In the genomic region with DNA sequence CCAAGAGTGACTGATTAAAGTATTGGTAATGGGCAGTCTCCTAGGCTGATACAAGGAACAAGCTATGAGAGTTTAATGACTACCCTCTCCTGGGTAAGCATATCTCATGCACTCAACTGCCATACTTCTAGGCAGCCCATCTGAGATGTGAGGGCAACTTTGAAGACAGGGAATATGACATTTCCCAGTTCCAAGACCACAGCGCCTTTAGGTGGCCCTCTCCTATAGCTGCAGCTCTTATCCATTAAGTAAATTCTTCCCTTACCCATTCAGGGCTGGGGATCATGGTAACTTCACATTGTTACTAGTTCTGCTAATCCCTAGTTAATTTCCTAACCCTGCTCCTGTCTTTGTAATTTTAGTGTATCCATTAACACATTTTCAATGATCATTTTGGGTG, we compare ENCODE assay signal across 19 cellular contexts.
DNase-seq lines count a peak whose midpoint lies in the region; ATAC-seq, FAIRE-seq and TF ChIP-seq lines count a peak whose summit lies in the region.
"Had no signal": no experiment of that assay in that cellular context is flagged by ENCODE, and none has a peak within 500 bp of the region (broad histone marks: within the 10 kb centered on the region; RNA-seq: fewer than 3 reads in every experiment).

No MANE protein-coding gene starts in this region.

- CTCF ChIA-PET in HepG2 (lab: Yijun Ruan, JAX; ENCODE audit: low intra/inter-chr PET ratio, low total read pairs) (no interaction called here), PC-3 (lab: Charles Lee) (no interaction called here), H1 (lab: Charles Lee; ENCODE audit: partially characterized antibody) (interaction anchor here (0.7 to 4.7 kb wide), 5 partner anchors 9 to 478 kb away, joined by 3 to 28 read pairs (median 3); no protein-coding TSS in a partner anchor)

- H3K9me2 ChIP-seq in PC-3 (replicated peaks; ENCODE audit: low read length) = 0 out of 2 replicates have a peak, but pooled peaks cover 4% of the 10 kb centered on the region

- TF ChIP-seq POLR2A in HepG2 (IDR thresholded peaks at IDR 0.05; ENCODE audit: insufficient read depth in 1 of 2, low read depth in 2 of 2, low read length in 2 of 2) = no peak
- no peak for TF ChIP-seq POLR2A in right lobe of liver (IDR thresholded peaks at IDR 0.05)
- no peak for TF ChIP-seq POLR2A in H1 (IDR thresholded peaks at IDR 0.05; ENCODE audit: control extremely low read depth in 1 of 2, low read depth in 2 of 2, low read length in 2 of 2)

- H4K20me1 ChIP-seq in HepG2 (ENCODE audit: insufficient read depth, low read length) (no peaks in the 10 kb centered on the region), PC-3 (ENCODE audit: low read length) (no peaks in the 10 kb centered on the region), H1 (replicated peaks in 1 of 2; ENCODE audit: control insufficient read depth in 1 of 2, insufficient read depth in 2 of 2, low read length in 2 of 2) (no peaks in the 10 kb centered on the region)

- H3K36me3 ChIP-seq in HepG2 (replicated peaks in 1 of 2; ENCODE audit: control insufficient read depth in 1 of 2, insufficient read depth in 2 of 2, low read length in 2 of 2) (no peaks in the 10 kb centered on the region), right lobe of liver (no peaks in the 10 kb centered on the region), PC-3 (ENCODE audit: low read depth, low read length) (no peaks in the 10 kb centered on the region), H1 (ENCODE audit: control insufficient read depth in 2 of 4, insufficient read depth in 4 of 4, low read length in 3 of 4) (no peaks in the 10 kb centered on the region)
- H3K36me3 ChIP-seq: heart left ventricle, suprapubic skin had no signal

- POLR2A ChIA-PET in HepG2 (lab: Yijun Ruan, JAX) = no interaction called here
- POLR2A ChIA-PET in PC-3 (lab: Charles Lee; ENCODE audit: unreplicated experiment) = no interaction called here
- POLR2A ChIA-PET in H1 (lab: Charles Lee; ENCODE audit: partially characterized antibody) = no interaction called here

- TF ChIP-seq EP300 in HepG2 (IDR thresholded peaks at IDR 0.05; ENCODE audit: low read depth in 2 of 2, low read length in 2 of 2) (no peak), HepG2 (CRISPR knock-in tag; IDR thresholded peaks at IDR 0.05; ENCODE audit: borderline replicate concordance) (no peak), H1 (IDR thresholded peaks at IDR 0.05; ENCODE audit: borderline replicate concordance in 1 of 2, low read depth in 2 of 2, low read length in 2 of 2) (no peak)

- H3K56ac ChIP-seq in H1 (replicated peaks; ENCODE audit: insufficient read length, low read depth, low read length) = no peak overlapping the region

- no peak overlapping the region for H2BK12ac ChIP-seq in H1 (ENCODE audit: low read depth, low read length)

- H3K23me2 ChIP-seq in H1 (ENCODE audit: low read depth, low read length) = no peaks in the 10 kb centered on the region

- H2BK20ac ChIP-seq in H1 (ENCODE audit: low read length) = no peak overlapping the region

- no peak overlapping the region for H4K8ac ChIP-seq in H1 (ENCODE audit: extremely low read depth, insufficient read depth, low read length)

- no peak overlapping the region for H2BK15ac ChIP-seq in H1 (ENCODE audit: low read length)

- H3K27me3 ChIP-seq in HepG2 (ENCODE audit: control insufficient read depth in 1 of 2, insufficient read depth in 2 of 2, low read length in 2 of 2) (no peaks in the 10 kb centered on the region), right lobe of liver (no peaks in the 10 kb centered on the region), PC-3 (ENCODE audit: low read length) (no peaks in the 10 kb centered on the region), H1 (replicated peaks in 1 of 4; ENCODE audit: control insufficient read depth in 3 of 4, extremely low read depth in 1 of 4, insufficient read depth in 3 of 4, low read length in 3 of 4) (peaks cover 0 to 1% (median 0%) of the 10 kb centered on the region in 4 experiments; a peak in 1 of 7 replicates)
- H3K27me3 ChIP-seq: heart left ventricle, suprapubic skin had no signal

- intact Hi-C loops in HepG2 (cut with micrococcal nuclease; ENCODE audit: unreplicated experiment) (no loop called here), right lobe of liver (cut with DNase I) (no loop called here), PC-3 (cut with micrococcal nuclease) (loop anchor here (10.0 kb wide), 1 partner anchor 1140 kb away; no protein-coding TSS in a partner anchor), sciatic nerve (cut with DNase I) (no loop called here)

- FAIRE-seq in HepG2 (lab: Jason Lieb, UNC) = no peak
- FAIRE-seq in H1 (lab: Jason Lieb, UNC) = peak; percentile 13

- H2AK5ac ChIP-seq in H1 (ENCODE audit: low read depth, low read length) = no peak overlapping the region

- H3K18ac ChIP-seq in H1 (ENCODE audit: extremely low read depth, low read length) = no peak overlapping the region

- H2BK5ac ChIP-seq in H1 (ENCODE audit: low read depth, low read length) = no peak overlapping the region

- ATAC-seq in HepG2 = no peak; the same call in 2 of the 3 replicates
- no peak for ATAC-seq in right lobe of liver
- no peak for ATAC-seq in PC-3
- no peak for ATAC-seq in sciatic nerve
- ATAC-seq in HG03196 (IDR thresholded peaks at IDR 0.05; ENCODE audit: unreplicated experiment) = no peak
- ATAC-seq: activated naive CD4-positive, alpha-beta T cell treated with anti-CD3 and anti-CD28 coated beads, Interleukin-2, amount 50 U/mL, for 72 hours; heart left ventricle; left ventricle myocardium superior had no signal

- H3K4me1 ChIP-seq in HepG2 (ENCODE audit: insufficient read depth, low read length) (no peaks in the 10 kb centered on the region), right lobe of liver (no peaks in the 10 kb centered on the region), PC-3 (ENCODE audit: insufficient read depth, low read length) (no peaks in the 10 kb centered on the region), H1 (replicated peaks in 1 of 4; ENCODE audit: control insufficient read depth in 3 of 4, insufficient read depth in 4 of 4, low read length in 3 of 4) (no peaks in the 10 kb centered on the region; a peak in 1 of 7 replicates)
- H3K4me1 ChIP-seq: heart left ventricle, suprapubic skin had no signal

- in situ Hi-C loops in HepG2 (cut with HindIII; ENCODE audit: extremely low pct_ligation_motif_present, low pct_unique_long_range_greater_than_20kb) = no loop called here

- H3K79me2 ChIP-seq in HepG2 (ENCODE audit: insufficient read depth, low read length) (no peaks in the 10 kb centered on the region), PC-3 (ENCODE audit: low read length) (no peaks in the 10 kb centered on the region), H1 (ENCODE audit: control insufficient read depth in 1 of 2, insufficient read depth in 2 of 2, low read length in 2 of 2) (no peaks in the 10 kb centered on the region)

- H4K5ac ChIP-seq in H1 (ENCODE audit: insufficient read length, low read depth, low read length) = no peak overlapping the region

- H3K4me3 ChIP-seq in HepG2 (replicated peaks in 1 of 3; ENCODE audit: insufficient read depth in 1 of 3, low read depth in 2 of 3, low read length in 3 of 3) (no peak overlapping the region), right lobe of liver (no peak overlapping the region), PC-3 (ENCODE audit: low read length) (no peak overlapping the region), H1 (ENCODE audit: extremely low read depth in 1 of 4, insufficient read depth in 2 of 4, low read depth in 3 of 4, low read length in 4 of 4) (no peak overlapping the region)
- H3K4me3 ChIP-seq: heart left ventricle, suprapubic skin had no signal

- TF ChIP-seq RAD21 in HepG2 (CRISPR knock-in tag; IDR thresholded peaks at IDR 0.05) (no peak), H1 (IDR thresholded peaks at IDR 0.05 in 1 of 2, conservative IDR thresholded peaks at IDR 0.05 in 1 of 2; ENCODE audit: low read depth in 2 of 2, low read length in 2 of 2) (peak; percentile 76 to 82)

- BruUV-seq in HepG2 (replicated peaks; lab: Mats Ljungman, UMichigan) = no TSS peak
- no TSS peak for BruUV-seq in PC-3 (replicated peaks; lab: Mats Ljungman, UMichigan)

- 0% methylated on average over 1 of the region's 1 CpG for WGBS in HepG2 (ENCODE audit: low lambda C conversion rate)
- WGBS in right lobe of liver (ENCODE audit: insufficient coverage, low coverage, low lambda C conversion rate, missing lambda C conversion rate) = no CpG with 5 or more reads among the region's 1 CpG
- WGBS in H1 (ENCODE audit: extremely low coverage in 1 of 2, insufficient coverage in 1 of 2, insufficient read length in 1 of 2, insufficient replicate concordance in 2 of 2, low coverage in 1 of 2, low lambda C conversion rate in 2 of 2, missing lambda C conversion rate in 1 of 2), 2 experiments = 94% methylated on average over 1 of the region's 1 CpG; no CpG with 5 or more reads in 1 of the 2 experiments

- H3K14ac ChIP-seq in H1 (ENCODE audit: insufficient read length) = no peak overlapping the region

- H2BK120ac ChIP-seq in H1 (replicated peaks; ENCODE audit: low read depth, low read length) = no peak overlapping the region

- H3K9me3 ChIP-seq in HepG2 (ENCODE audit: low read length) = no peaks in the 10 kb centered on the region
- no peaks in the 10 kb centered on the region for H3K9me3 ChIP-seq in right lobe of liver
- H3K9me3 ChIP-seq in PC-3 (ENCODE audit: low read length) = no peaks in the 10 kb centered on the region
- H3K9me3 ChIP-seq in H1 (ENCODE audit: insufficient read depth in 2 of 2, low read depth in 1 of 2, low read length in 1 of 2) = no peaks in the 10 kb centered on the region
- H3K9me3 ChIP-seq: heart left ventricle, suprapubic skin had no signal

- no peak overlapping the region for H4K91ac ChIP-seq in H1 (replicated peaks; ENCODE audit: insufficient read length, low read length)

- H3K79me1 ChIP-seq in H1 (ENCODE audit: low read depth, low read length) = no peaks in the 10 kb centered on the region

- H2AFZ ChIP-seq in HepG2 (ENCODE audit: low read length) (no peak overlapping the region), PC-3 (ENCODE audit: low read length) (no peak overlapping the region), H1 (ENCODE audit: low read length) (no peak overlapping the region)

- H3K27ac ChIP-seq in HepG2 (ENCODE audit: extremely low read length, insufficient read depth, low read length) (no peak overlapping the region), right lobe of liver (no peak overlapping the region), PC-3 (ENCODE audit: low read length) (no peak overlapping the region), H1 (ENCODE audit: low read depth, low read length) (no peak overlapping the region)
- H3K27ac ChIP-seq: heart left ventricle, suprapubic skin had no signal

- H3K9ac ChIP-seq in HepG2 (ENCODE audit: insufficient read depth, low read depth, low read length) (no peak overlapping the region), PC-3 (ENCODE audit: low read length) (no peak overlapping the region), H1 (replicated peaks in 1 of 4; ENCODE audit: extremely low read depth in 1 of 4, low read depth in 3 of 4, low read length in 3 of 4) (no peak overlapping the region)

- H3K4me2 ChIP-seq in HepG2 (ENCODE audit: low read depth, low read length) = no peak overlapping the region
- H3K4me2 ChIP-seq in PC-3 (ENCODE audit: low read length) = no peak overlapping the region
- H3K4me2 ChIP-seq in H1 (ENCODE audit: insufficient read depth in 1 of 2, low read depth in 2 of 2, low read length in 2 of 2) = no peak overlapping the region

- H3K23ac ChIP-seq in H1 (ENCODE audit: insufficient read length) = no peak overlapping the region

- DNase-seq in HepG2 (ENCODE audit: low spot score) (no peak), right lobe of liver (no peak), PC-3 (peak; percentile 27), H1 (ENCODE audit: low read depth in 1 of 2, low spot score in 2 of 2) (no peak), sciatic nerve (ENCODE audit: low spot score) (no peak), cerebellar cortex (ENCODE audit: low spot score) (no peak), NCI-H2196 (lab: John Stamatoyannopoulos, UW; ENCODE audit: unreplicated experiment) (no peak)
- DNase-seq: activated CD4-positive, alpha-beta T cell treated with anti-CD3 and anti-CD28 coated beads for 4 hours; GDM1; HCEC 1CT; heart left ventricle; left ventricle myocardium superior; NCI-H1417 treated with DMSO at 0.1 percent for 48 hours; nephron progenitor cell; NK-92 treated with Interleukin-12 subunit alpha and Interleukin-12 subunit beta, amount 100 ng/mL, for 24 hours; posterior cingulate gyrus had no signal

- no peak overlapping the region for H3K4ac ChIP-seq in H1 (replicated peaks; ENCODE audit: insufficient read length, low read depth, low read length)

- TF ChIP-seq CTCF in HepG2 (CRISPR knock-in tag; IDR thresholded peaks at IDR 0.05) (0 out of 2 replicates have a peak, but pooled peaks have one; percentile 4), right lobe of liver (IDR thresholded peaks at IDR 0.05) (no peak), PC-3 (conservative IDR thresholded peaks at IDR 0.05; ENCODE audit: low read depth, low read length) (peak; percentile 44), H1 (IDR thresholded peaks at IDR 0.05; ENCODE audit: control extremely low read depth in 1 of 3, insufficient read depth in 1 of 3, low read depth in 1 of 3, low read length in 3 of 3) (peak in 2 of 3 experiments; percentile 52 to 53; a peak in 3 of 4 replicates)

- no peaks in the 10 kb centered on the region for H3F3A ChIP-seq in PC-3 (ENCODE audit: low read length, unreplicated experiment)

Comparison
In these comparisons a context has a peak if more than half of its experiments do, and no peak if none do; other contexts are left out.
1. CTCF ChIP-seq: peak in HepG2 (single experiment), PC-3 (single experiment) and H1 (2 of 3); none in right lobe of liver (0 of 4).